1 cellular context compared by ENCODE assay signal in the genomic region with DNA sequence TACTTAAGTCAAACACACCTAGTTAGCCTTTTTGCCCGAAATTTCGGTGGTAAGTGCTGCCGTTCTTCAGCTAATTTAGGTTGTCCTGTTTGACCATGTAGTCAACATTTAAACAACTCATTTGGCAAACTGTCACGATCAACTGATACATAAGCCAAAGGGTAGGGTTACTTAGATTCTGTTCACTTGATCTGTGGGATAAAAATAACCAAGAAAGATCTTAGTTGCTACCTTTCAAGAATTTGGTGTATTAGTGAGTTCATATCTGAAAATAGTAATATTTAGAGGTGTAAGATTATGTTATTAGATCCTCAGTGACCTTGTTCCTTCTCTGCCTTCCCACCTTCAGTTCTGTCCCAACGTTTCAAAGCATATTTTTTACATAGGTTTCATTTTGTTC.
TF ChIP-seq lines count a peak whose summit lies in the region.

No MANE protein-coding gene starts in this region.

TF ChIP-seq in GM12878, 131 proteins besides CTCF, POLR2A, EP300 and RAD21 (continued from another document):
- TF ChIP-seq, protein P1, sequence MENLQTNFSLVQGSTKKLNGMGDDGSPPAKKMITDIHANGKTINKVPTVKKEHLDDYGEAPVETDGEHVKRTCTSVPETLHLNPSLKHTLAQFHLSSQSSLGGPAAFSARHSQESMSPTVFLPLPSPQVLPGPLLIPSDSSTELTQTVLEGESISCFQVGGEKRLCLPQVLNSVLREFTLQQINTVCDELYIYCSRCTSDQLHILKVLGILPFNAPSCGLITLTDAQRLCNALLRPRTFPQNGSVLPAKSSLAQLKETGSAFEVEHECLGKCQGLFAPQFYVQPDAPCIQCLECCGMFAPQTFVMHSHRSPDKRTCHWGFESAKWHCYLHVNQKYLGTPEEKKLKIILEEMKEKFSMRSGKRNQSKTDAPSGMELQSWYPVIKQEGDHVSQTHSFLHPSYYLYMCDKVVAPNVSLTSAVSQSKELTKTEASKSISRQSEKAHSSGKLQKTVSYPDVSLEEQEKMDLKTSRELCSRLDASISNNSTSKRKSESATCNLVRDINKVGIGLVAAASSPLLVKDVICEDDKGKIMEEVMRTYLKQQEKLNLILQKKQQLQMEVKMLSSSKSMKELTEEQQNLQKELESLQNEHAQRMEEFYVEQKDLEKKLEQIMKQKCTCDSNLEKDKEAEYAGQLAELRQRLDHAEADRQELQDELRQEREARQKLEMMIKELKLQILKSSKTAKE (IDR thresholded peaks at IDR 0.05; ENCODE audit: low read depth, poor library complexity, severe bottlenecking), result no peak
- TF ChIP-seq PAX5 (IDR thresholded peaks at IDR 0.05; ENCODE audit: borderline replicate concordance, low read depth, low read length) (no peak), FOXM1 (IDR thresholded peaks at IDR 0.05; ENCODE audit: low read depth, low read length) (no peak), SREBF1 (IDR thresholded peaks at IDR 0.05; ENCODE audit: low read length) (no peak), HDAC6 (IDR thresholded peaks at IDR 0.05; ENCODE audit: unreplicated experiment) (no peak), ESRRA (IDR thresholded peaks at IDR 0.05; ENCODE audit: low read length) (no peak), POLR2AphosphoS2 (IDR thresholded peaks at IDR 0.05; ENCODE audit: low read depth, low read length) (no peak)
